In genomic region chr14:20855652-20856291, GRCh38 we compare ENCODE assay signal across 1 cellular context.
TF ChIP-seq lines count a peak whose summit lies in the region.

No MANE protein-coding gene starts in this region.

TF ChIP-seq in GM12878, 131 proteins besides CTCF, POLR2A, EP300 and RAD21 (continued from another document):
- TF ChIP-seq CUX1 (IDR thresholded peaks at IDR 0.05; ENCODE audit: insufficient replicate concordance, low read depth, low read length), result no peak
- TF ChIP-seq, protein P1, sequence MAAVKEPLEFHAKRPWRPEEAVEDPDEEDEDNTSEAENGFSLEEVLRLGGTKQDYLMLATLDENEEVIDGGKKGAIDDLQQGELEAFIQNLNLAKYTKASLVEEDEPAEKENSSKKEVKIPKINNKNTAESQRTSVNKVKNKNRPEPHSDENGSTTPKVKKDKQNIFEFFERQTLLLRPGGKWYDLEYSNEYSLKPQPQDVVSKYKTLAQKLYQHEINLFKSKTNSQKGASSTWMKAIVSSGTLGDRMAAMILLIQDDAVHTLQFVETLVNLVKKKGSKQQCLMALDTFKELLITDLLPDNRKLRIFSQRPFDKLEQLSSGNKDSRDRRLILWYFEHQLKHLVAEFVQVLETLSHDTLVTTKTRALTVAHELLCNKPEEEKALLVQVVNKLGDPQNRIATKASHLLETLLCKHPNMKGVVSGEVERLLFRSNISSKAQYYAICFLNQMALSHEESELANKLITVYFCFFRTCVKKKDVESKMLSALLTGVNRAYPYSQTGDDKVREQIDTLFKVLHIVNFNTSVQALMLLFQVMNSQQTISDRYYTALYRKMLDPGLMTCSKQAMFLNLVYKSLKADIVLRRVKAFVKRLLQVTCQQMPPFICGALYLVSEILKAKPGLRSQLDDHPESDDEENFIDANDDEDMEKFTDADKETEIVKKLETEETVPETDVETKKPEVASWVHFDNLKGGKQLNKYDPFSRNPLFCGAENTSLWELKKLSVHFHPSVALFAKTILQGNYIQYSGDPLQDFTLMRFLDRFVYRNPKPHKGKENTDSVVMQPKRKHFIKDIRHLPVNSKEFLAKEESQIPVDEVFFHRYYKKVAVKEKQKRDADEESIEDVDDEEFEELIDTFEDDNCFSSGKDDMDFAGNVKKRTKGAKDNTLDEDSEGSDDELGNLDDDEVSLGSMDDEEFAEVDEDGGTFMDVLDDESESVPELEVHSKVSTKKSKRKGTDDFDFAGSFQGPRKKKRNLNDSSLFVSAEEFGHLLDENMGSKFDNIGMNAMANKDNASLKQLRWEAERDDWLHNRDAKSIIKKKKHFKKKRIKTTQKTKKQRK (IDR thresholded peaks at IDR 0.05; ENCODE audit: low read depth, low read length), result no peak
- no peak for TF ChIP-seq CHD2 (IDR thresholded peaks at IDR 0.05; ENCODE audit: borderline replicate concordance, low read depth, low read length)
- TF ChIP-seq CREB1 (IDR thresholded peaks at IDR 0.05; ENCODE audit: low read depth), result no peak
- TF ChIP-seq, protein P2, sequence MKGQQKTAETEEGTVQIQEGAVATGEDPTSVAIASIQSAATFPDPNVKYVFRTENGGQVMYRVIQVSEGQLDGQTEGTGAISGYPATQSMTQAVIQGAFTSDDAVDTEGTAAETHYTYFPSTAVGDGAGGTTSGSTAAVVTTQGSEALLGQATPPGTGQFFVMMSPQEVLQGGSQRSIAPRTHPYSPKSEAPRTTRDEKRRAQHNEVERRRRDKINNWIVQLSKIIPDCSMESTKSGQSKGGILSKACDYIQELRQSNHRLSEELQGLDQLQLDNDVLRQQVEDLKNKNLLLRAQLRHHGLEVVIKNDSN (IDR thresholded peaks at IDR 0.05; ENCODE audit: borderline replicate concordance, extremely low read length, insufficient read depth, low read depth, low read length), result peak; percentile 27
- TF ChIP-seq MYB (IDR thresholded peaks at IDR 0.05; ENCODE audit: borderline replicate concordance, low read depth, low read length), result no peak
- no peak for TF ChIP-seq CBX3 (IDR thresholded peaks at IDR 0.05; ENCODE audit: borderline replicate concordance, low read depth)
- TF ChIP-seq, protein P3, sequence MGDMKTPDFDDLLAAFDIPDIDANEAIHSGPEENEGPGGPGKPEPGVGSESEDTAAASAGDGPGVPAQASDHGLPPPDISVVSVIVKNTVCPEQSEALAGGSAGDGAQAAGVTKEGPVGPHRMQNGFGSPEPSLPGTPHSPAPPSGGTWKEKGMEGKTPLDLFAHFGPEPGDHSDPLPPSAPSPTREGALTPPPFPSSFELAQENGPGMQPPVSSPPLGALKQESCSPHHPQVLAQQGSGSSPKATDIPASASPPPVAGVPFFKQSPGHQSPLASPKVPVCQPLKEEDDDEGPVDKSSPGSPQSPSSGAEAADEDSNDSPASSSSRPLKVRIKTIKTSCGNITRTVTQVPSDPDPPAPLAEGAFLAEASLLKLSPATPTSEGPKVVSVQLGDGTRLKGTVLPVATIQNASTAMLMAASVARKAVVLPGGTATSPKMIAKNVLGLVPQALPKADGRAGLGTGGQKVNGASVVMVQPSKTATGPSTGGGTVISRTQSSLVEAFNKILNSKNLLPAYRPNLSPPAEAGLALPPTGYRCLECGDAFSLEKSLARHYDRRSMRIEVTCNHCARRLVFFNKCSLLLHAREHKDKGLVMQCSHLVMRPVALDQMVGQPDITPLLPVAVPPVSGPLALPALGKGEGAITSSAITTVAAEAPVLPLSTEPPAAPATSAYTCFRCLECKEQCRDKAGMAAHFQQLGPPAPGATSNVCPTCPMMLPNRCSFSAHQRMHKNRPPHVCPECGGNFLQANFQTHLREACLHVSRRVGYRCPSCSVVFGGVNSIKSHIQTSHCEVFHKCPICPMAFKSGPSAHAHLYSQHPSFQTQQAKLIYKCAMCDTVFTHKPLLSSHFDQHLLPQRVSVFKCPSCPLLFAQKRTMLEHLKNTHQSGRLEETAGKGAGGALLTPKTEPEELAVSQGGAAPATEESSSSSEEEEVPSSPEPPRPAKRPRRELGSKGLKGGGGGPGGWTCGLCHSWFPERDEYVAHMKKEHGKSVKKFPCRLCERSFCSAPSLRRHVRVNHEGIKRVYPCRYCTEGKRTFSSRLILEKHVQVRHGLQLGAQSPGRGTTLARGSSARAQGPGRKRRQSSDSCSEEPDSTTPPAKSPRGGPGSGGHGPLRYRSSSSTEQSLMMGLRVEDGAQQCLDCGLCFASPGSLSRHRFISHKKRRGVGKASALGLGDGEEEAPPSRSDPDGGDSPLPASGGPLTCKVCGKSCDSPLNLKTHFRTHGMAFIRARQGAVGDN (IDR thresholded peaks at IDR 0.05), result no peak
- TF ChIP-seq POU2F2 (IDR thresholded peaks at IDR 0.05; ENCODE audit: borderline replicate concordance, low read depth, low read length), result no peak
- TF ChIP-seq SMC3 (IDR thresholded peaks at IDR 0.05; ENCODE audit: borderline replicate concordance, low read length), result peak; percentile 98
- no peak for TF ChIP-seq BCL3 (IDR thresholded peaks at IDR 0.05; ENCODE audit: borderline replicate concordance, insufficient read depth, low read depth, low read length, poor library complexity, severe bottlenecking)
- no peak for TF ChIP-seq NFIC (IDR thresholded peaks at IDR 0.05; ENCODE audit: low read depth, low read length)
- TF ChIP-seq TARDBP (IDR thresholded peaks at IDR 0.05; ENCODE audit: borderline replicate concordance), result no peak
- no peak for TF ChIP-seq NBN (IDR thresholded peaks at IDR 0.05)
- TF ChIP-seq, protein P4, sequence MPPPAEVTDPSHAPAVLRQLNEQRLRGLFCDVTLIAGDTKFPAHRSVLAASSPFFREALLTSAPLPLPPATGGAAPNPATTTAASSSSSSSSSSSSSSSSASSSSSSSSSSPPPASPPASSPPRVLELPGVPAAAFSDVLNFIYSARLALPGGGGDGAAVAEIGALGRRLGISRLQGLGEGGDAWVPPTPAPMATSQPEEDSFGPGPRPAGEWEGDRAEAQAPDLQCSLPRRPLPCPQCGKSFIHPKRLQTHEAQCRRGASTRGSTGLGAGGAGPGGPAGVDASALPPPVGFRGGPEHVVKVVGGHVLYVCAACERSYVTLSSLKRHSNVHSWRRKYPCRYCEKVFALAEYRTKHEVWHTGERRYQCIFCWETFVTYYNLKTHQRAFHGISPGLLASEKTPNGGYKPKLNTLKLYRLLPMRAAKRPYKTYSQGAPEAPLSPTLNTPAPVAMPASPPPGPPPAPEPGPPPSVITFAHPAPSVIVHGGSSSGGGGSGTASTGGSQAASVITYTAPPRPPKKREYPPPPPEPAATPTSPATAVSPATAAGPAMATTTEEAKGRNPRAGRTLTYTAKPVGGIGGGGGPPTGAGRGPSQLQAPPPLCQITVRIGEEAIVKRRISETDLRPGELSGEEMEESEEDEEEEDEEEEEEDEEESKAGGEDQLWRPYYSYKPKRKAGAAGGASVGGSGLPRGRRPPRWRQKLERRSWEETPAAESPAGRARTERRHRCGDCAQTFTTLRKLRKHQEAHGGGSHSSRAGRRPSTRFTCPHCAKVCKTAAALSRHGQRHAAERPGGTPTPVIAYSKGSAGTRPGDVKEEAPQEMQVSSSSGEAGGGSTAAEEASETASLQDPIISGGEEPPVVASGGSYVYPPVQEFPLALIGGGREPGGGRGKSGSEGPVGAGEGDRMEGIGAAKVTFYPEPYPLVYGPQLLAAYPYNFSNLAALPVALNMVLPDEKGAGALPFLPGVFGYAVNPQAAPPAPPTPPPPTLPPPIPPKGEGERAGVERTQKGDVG (CRISPR knock-in tag; IDR thresholded peaks at IDR 0.05), result no peak
- no peak for TF ChIP-seq RELA (IDR thresholded peaks at IDR 0.05; ENCODE audit: borderline replicate concordance, partially characterized antibody)
- no peak for TF ChIP-seq MTA2 (IDR thresholded peaks at IDR 0.05; ENCODE audit: low read depth)
- no peak for TF ChIP-seq ZZZ3 (IDR thresholded peaks at IDR 0.05; ENCODE audit: control insufficient read depth, insufficient read length, low read depth)
